In the genomic region with DNA sequence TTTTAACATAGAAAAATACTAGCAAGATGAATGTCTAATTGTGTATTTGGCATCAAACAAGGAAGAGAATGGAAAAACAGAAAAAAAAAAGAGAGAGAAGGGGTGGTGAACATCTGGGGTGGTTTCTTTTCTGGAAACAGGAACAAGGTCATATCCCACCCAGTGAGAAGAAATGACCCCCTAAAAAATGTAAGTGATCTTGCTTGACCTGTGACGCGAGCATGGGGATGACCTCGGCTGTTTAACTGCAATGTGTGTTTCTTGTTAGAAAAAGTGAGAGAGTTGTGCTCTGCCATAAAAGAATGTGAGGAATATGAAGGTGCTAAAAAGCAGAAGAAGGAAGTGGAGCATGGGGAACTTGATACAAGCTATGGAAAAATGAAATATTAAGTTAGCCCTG, we compare ENCODE assay signal across 23 cellular contexts.
DNase-seq lines count a peak whose midpoint lies in the region; ATAC-seq and TF ChIP-seq lines count a peak whose summit lies in the region.
"Had no signal": no experiment of that assay in that cellular context is flagged by ENCODE, and none has a peak within 500 bp of the region (broad histone marks: within the 10 kb centered on the region; RNA-seq: fewer than 3 reads in every experiment).

No MANE protein-coding gene starts in this region.

- H2AFZ ChIP-seq in neural progenitor cell (replicated peaks) = no peak overlapping the region
- H2AFZ ChIP-seq: GM23248 had no signal

- H3K27me3 ChIP-seq in neural progenitor cell = no peaks in the 10 kb centered on the region
- H3K27me3 ChIP-seq: BE2C; BLaER1 treated with 17β-estradiol and CSF1 and Interleukin-3, amounts not matched to agents 10 nM and 100 nM had no signal

- no peak overlapping the region for H3K27ac ChIP-seq in neural progenitor cell
- H3K27ac ChIP-seq: A549; BLaER1 treated with 17β-estradiol and CSF1 and Interleukin-3, amounts not matched to agents 10 nM and 100 nM; GM23248 had no signal

- no peak for ATAC-seq in GM21381 (IDR thresholded peaks at IDR 0.05; ENCODE audit: unreplicated experiment)
- ATAC-seq: A549 had no signal

- H3K27ac Mint-ChIP-seq in neural progenitor cell = peak overlapping the region; percentile 2
- H3K27ac Mint-ChIP-seq: CD14-positive monocyte; CD4-positive, alpha-beta T cell; CD8-positive, alpha-beta memory T cell had no signal

- no peaks in the 10 kb centered on the region for H3K4me1 ChIP-seq in neural progenitor cell
- H3K4me1 ChIP-seq: A549; BE2C; BLaER1 treated with 17β-estradiol and CSF1 and Interleukin-3, amounts not matched to agents 10 nM and 100 nM had no signal

- TF ChIP-seq CTCF in choroid plexus epithelial cell (conservative IDR thresholded peaks at IDR 0.05; ENCODE audit: low read depth, low read length) (no peak), neural progenitor cell (IDR thresholded peaks at IDR 0.05) (no peak)

- in situ Hi-C loops in KBM-7 (cut with MboI; ENCODE audit: low pct_unique_long_range_greater_than_20kb, low sequenced_read_pairs) = no loop called here

- DNase-seq in KBM-7 (peak; percentile 4), choroid plexus epithelial cell (ENCODE audit: low read depth) (peak; percentile 32), neural progenitor cell (ENCODE audit: low spot score) (no peak), smooth muscle cell of the brain vasculature (ENCODE audit: low read depth, low spot score) (peak; percentile 21), NCI-H1105 treated with DMSO at 0.1 percent for 48 hours (lab: John Stamatoyannopoulos, UW) (no peak), NCI-H2196 (lab: John Stamatoyannopoulos, UW; ENCODE audit: unreplicated experiment) (no peak)
- DNase-seq: 8988T; ACHN; AML-193; BE2C; CD4-positive, alpha-beta T cell; CD8-positive, alpha-beta memory T cell; DMS 273 treated with DMSO at 0.1 percent for 48 hours; DMS53; DMS79 treated with DMSO at 0.1 percent for 48 hours; GF-D8; GM23248; H7; HCEC 1CT had no signal

- H3K27me3 Mint-ChIP-seq in neural progenitor cell (ENCODE audit: insufficient read depth, low read depth) = no peaks in the 10 kb centered on the region
- H3K27me3 Mint-ChIP-seq: CD4-positive, alpha-beta T cell; CD8-positive, alpha-beta memory T cell had no signal

- no peak overlapping the region for H3K4me3 Mint-ChIP-seq in neural progenitor cell
- H3K4me3 Mint-ChIP-seq: CD14-positive monocyte; CD4-positive, alpha-beta T cell; CD8-positive, alpha-beta memory T cell had no signal

- peaks cover 12% of the 10 kb centered on the region for H3K4me1 Mint-ChIP-seq in neural progenitor cell
- H3K4me1 Mint-ChIP-seq: CD14-positive monocyte; CD8-positive, alpha-beta memory T cell had no signal

- no peak overlapping the region for H3K9ac ChIP-seq in neural progenitor cell
- H3K9ac ChIP-seq: BLaER1 treated with 17β-estradiol and CSF1 and Interleukin-3, amounts not matched to agents 10 nM and 100 nM; GM23248 had no signal

- H3K9me3 Mint-ChIP-seq in neural progenitor cell = no peaks in the 10 kb centered on the region
- H3K9me3 Mint-ChIP-seq: CD4-positive, alpha-beta T cell had no signal

- H3K36me3 Mint-ChIP-seq in neural progenitor cell = no peaks in the 10 kb centered on the region
- H3K36me3 Mint-ChIP-seq: CD14-positive monocyte; CD8-positive, alpha-beta memory T cell had no signal

- no peak overlapping the region for H3K4me3 ChIP-seq in choroid plexus epithelial cell (ENCODE audit: low read depth, low read length)
- no peak overlapping the region for H3K4me3 ChIP-seq in neural progenitor cell
- H3K4me3 ChIP-seq: A549; BLaER1 treated with 17β-estradiol and CSF1 and Interleukin-3, amounts not matched to agents 10 nM and 100 nM; GM23248 had no signal

- no peaks in the 10 kb centered on the region for H3K9me3 ChIP-seq in neural progenitor cell (ENCODE audit: low read depth)
- H3K9me3 ChIP-seq: A549; BE2C; BLaER1 treated with 17β-estradiol and CSF1 and Interleukin-3, amounts not matched to agents 10 nM and 100 nM had no signal

- H3K4me2 ChIP-seq in neural progenitor cell = no peak overlapping the region
- H3K4me2 ChIP-seq: A549; BLaER1 treated with 17β-estradiol and CSF1 and Interleukin-3, amounts not matched to agents 10 nM and 100 nM had no signal

- no peaks in the 10 kb centered on the region for H3F3A ChIP-seq in neural progenitor cell (ENCODE audit: low read depth)

- H3K36me3 ChIP-seq in neural progenitor cell = no peaks in the 10 kb centered on the region
- H3K36me3 ChIP-seq: BE2C; BLaER1 treated with 17β-estradiol and CSF1 and Interleukin-3, amounts not matched to agents 10 nM and 100 nM had no signal

- H4K20me1 ChIP-seq in neural progenitor cell (ENCODE audit: low read depth) = no peaks in the 10 kb centered on the region
- H4K20me1 ChIP-seq: BLaER1 treated with 17β-estradiol and CSF1 and Interleukin-3, amounts not matched to agents 10 nM and 100 nM had no signal

- no peaks in the 10 kb centered on the region for H3K79me2 ChIP-seq in neural progenitor cell (ENCODE audit: low read depth)

Comparison
In these comparisons a context has a peak if more than half of its experiments do, and no peak if none do; other contexts are left out.
1. DNase-seq: peak in KBM-7 (single experiment), choroid plexus epithelial cell (single experiment) and smooth muscle cell of the brain vasculature (single experiment); none in neural progenitor cell (single experiment), NCI-H1105 treated with DMSO at 0.1 percent for 48 hours (single experiment) and NCI-H2196 (single experiment).